Comparison of ENCODE assay signal across 8 cellular contexts in genomic region chr19:58553799-58554493, GRCh38. TPM values are rescaled to one million over a fixed set of nuclear protein-coding genes. Genes with fewer than 3 reads are reported as not detected.
DNase-seq lines count a peak whose midpoint lies in the region; ATAC-seq and TF ChIP-seq lines count a peak whose summit lies in the region.

No MANE protein-coding gene starts in this region.

- peak overlapping the region; percentile 76 to 100 (median 94) for H3K27ac ChIP-seq in heart right ventricle
- H3K27ac ChIP-seq in mammary epithelial cell (ENCODE audit: insufficient read depth, low read depth, low read length), result peak overlapping the region; percentile 70
- peak overlapping the region in 1 of 2 donors; percentile 91 for H3K27ac ChIP-seq in aorta (ENCODE audit: low read depth in 1 of 2, low read length in 2 of 2)

- H3K4me1 Mint-ChIP-seq in mesothelial cell of epicardium, result peaks cover 39% of the 10 kb centered on the region

- no peaks in the 10 kb centered on the region for H3K9me3 Mint-ChIP-seq in mesothelial cell of epicardium

- H3K4me1 ChIP-seq in heart right ventricle (peaks cover 22 to 45% (median 37%) of the 10 kb centered on the region in 9 donors), mammary epithelial cell (ENCODE audit: insufficient read depth, low read length) (peaks cover 22% of the 10 kb centered on the region), aorta (ENCODE audit: control insufficient read depth in 1 of 2, insufficient read depth in 2 of 2, low read length in 2 of 2) (no peaks in the 10 kb centered on the region)

- no peak for DNase-seq in heart right ventricle
- DNase-seq in left cardiac atrium, result no peak
- DNase-seq in mammary epithelial cell, result no peak
- DNase-seq in mesothelial cell of epicardium (ENCODE audit: low spot score in 2 of 2, unreplicated experiment in 2 of 2), result no peak
- peak; percentile 51 to 70 for DNase-seq in aorta
- DNase-seq in NCI-H2227 (lab: John Stamatoyannopoulos, UW; ENCODE audit: unreplicated experiment), result no peak
- no peak for DNase-seq in SIG-M5 (lab: John Stamatoyannopoulos, UW)
- no peak for DNase-seq in NCI-H146 (lab: John Stamatoyannopoulos, UW)

- H3K9me3 ChIP-seq in heart right ventricle (no peaks in the 10 kb centered on the region), mammary epithelial cell (replicated peaks; ENCODE audit: insufficient read depth, low read length) (no peaks in the 10 kb centered on the region), aorta (ENCODE audit: control insufficient read depth, low read length) (no peaks in the 10 kb centered on the region)

- H4K20me1 ChIP-seq in mammary epithelial cell (ENCODE audit: insufficient read depth, low read length), result no peaks in the 10 kb centered on the region

- H3K4me2 ChIP-seq in mammary epithelial cell (ENCODE audit: insufficient read depth, low read depth, low read length), result peak overlapping the region; percentile 86

- peak overlapping the region; percentile 94 for H3K4me3 Mint-ChIP-seq in mesothelial cell of epicardium

- H3K4me3 ChIP-seq in heart right ventricle (peak overlapping the region; percentile 60 to 84 (median 76)), mammary epithelial cell (replicated peaks in 1 of 3; ENCODE audit: insufficient read depth in 1 of 3, low read depth in 2 of 3, low read length in 3 of 3) (peak overlapping the region; percentile 61 to 76 (median 72)), aorta (ENCODE audit: low read length in 2 of 2) (peak overlapping the region; percentile 39 to 57)

- H3K27me3 ChIP-seq in heart right ventricle, result no peaks in the 10 kb centered on the region
- H3K27me3 ChIP-seq in mammary epithelial cell (ENCODE audit: insufficient read depth, low read length), result no peaks in the 10 kb centered on the region
- H3K27me3 ChIP-seq in aorta (ENCODE audit: control insufficient read depth in 1 of 2, insufficient read depth in 2 of 2, low read length in 1 of 2), result no peaks in the 10 kb centered on the region

- ATAC-seq in heart right ventricle (no peak), left cardiac atrium (no peak), aorta (ENCODE audit: low FRiP score) (no peak)

- peaks cover 7 to 66% (median 47%) of the 10 kb centered on the region in 9 donors for H3K36me3 ChIP-seq in heart right ventricle
- H3K36me3 ChIP-seq in mammary epithelial cell (ENCODE audit: insufficient read depth, low read length), result peaks cover 28% of the 10 kb centered on the region
- peaks cover 3 to 9% of the 10 kb centered on the region in 2 donors for H3K36me3 ChIP-seq in aorta (ENCODE audit: control insufficient read depth in 1 of 2, insufficient read depth in 2 of 2, low read length in 1 of 2)

- BruUV-seq in mammary epithelial cell (replicated peaks; lab: Mats Ljungman, UMichigan), result no TSS peak

- no peaks in the 10 kb centered on the region for H3K27me3 Mint-ChIP-seq in mesothelial cell of epicardium (ENCODE audit: low read depth)

- WGBS in heart right ventricle, 2 donors, result 40% methylated on average over 18 of the region's 18 CpGs
- 51% methylated on average over 16 of the region's 18 CpGs for WGBS in mammary epithelial cell (ENCODE audit: low coverage, missing lambda C conversion rate)
- 26 to 27% methylated on average over 18 of the region's 18 CpGs for WGBS in aorta, 2 donors

- dilution Hi-C loops in mammary epithelial cell (cut with HindIII; ENCODE audit: low sequenced_read_pairs), result no loop called here

- CTCF ChIA-PET in mammary epithelial cell (lab: Charles Lee; ENCODE audit: low non-redundant PET), result no interaction called here

- intact Hi-C loops in heart right ventricle (cut with DNase I) (no loop called here), left cardiac atrium (cut with DNase I) (no loop called here), mammary epithelial cell (cut with micrococcal nuclease) (loop anchor here (1.0 kb wide), 1 partner anchor 8 kb away; no protein-coding TSS in a partner anchor), aorta (cut with DNase I) (no loop called here)

- H3K36me3 Mint-ChIP-seq in mesothelial cell of epicardium, result peaks cover 31% of the 10 kb centered on the region

- peak overlapping the region; percentile 100 for H3K27ac Mint-ChIP-seq in mesothelial cell of epicardium

- no peak overlapping the region for H2AFZ ChIP-seq in mammary epithelial cell (ENCODE audit: low read depth, low read length)

- in situ Hi-C loops in mammary epithelial cell (cut with MboI; ENCODE audit: low sequenced_read_pairs in 2 of 2), result no loop called here

- H3K9ac ChIP-seq in mammary epithelial cell (ENCODE audit: insufficient read depth, low read length), result peak overlapping the region; percentile 75

- H3K79me2 ChIP-seq in mammary epithelial cell (ENCODE audit: insufficient read depth, low read length), result peaks cover 78% of the 10 kb centered on the region

- no peak for TF ChIP-seq CTCF in heart right ventricle (IDR thresholded peaks at IDR 0.05)
- TF ChIP-seq CTCF in mammary epithelial cell (conservative IDR thresholded peaks at IDR 0.05 in 1 of 2, IDR thresholded peaks at IDR 0.05 in 1 of 2; ENCODE audit: extremely low read depth in 1 of 2, insufficient read depth in 1 of 2, low read depth in 1 of 2, low read length in 2 of 2), result no peak
- no peak for TF ChIP-seq CTCF in mesothelial cell of epicardium (IDR thresholded peaks at IDR 0.05; ENCODE audit: unreplicated experiment)

RNA-seq across cellular contexts. Expression of gene CHMP2A, which starts 1.0 kb away (rescaled TPM):
- total RNA-seq in heart right ventricle, result 100 to 1,000 TPM; 123 to 151 (median 131) TPM
- 100 to 1,000 TPM; 239 to 349 TPM for polyA plus RNA-seq in heart right ventricle
- 100 to 1,000 TPM; 109 to 113 TPM for total RNA-seq in left cardiac atrium
- total RNA-seq in mammary epithelial cell, result 100 to 1,000 TPM in 1 of 2 donors, 10 to 100 TPM in 1; 74.2 to 107 TPM
- 161 TPM for polyA plus RNA-seq in mammary epithelial cell
- 111 TPM for polyA minus RNA-seq in mammary epithelial cell
- 82.9 to 86.5 TPM (median 84.3 TPM) in 3 replicates for total RNA-seq in mesothelial cell of epicardium
- total RNA-seq in aorta, result 10 to 100 TPM; 94.9 to 99.8 TPM
- polyA plus RNA-seq in aorta, result 100 to 1,000 TPM; 186 to 208 TPM

RNA-seq across cellular contexts. Expression of gene UBE2M, which starts 4.5 kb away (rescaled TPM):
- total RNA-seq in heart right ventricle (100 to 1,000 TPM; 107 to 146 (median 122) TPM), left cardiac atrium (100 to 1,000 TPM in 1 of 2 donors, 10 to 100 TPM in 1; 91.4 to 113 TPM), mammary epithelial cell (10 to 100 TPM; 46.2 to 96.5 TPM), mesothelial cell of epicardium (66.2 to 74.7 TPM (median 73.4 TPM) in 3 replicates), aorta (10 to 100 TPM; 47.5 to 57.7 TPM)
- polyA plus RNA-seq in heart right ventricle (100 to 1,000 TPM in 1 of 2 donors, 10 to 100 TPM in 1; 45.4 to 115 TPM), mammary epithelial cell (94.5 TPM), aorta (10 to 100 TPM; 47.1 to 51.2 TPM)
- polyA minus RNA-seq in mammary epithelial cell, result 273 TPM

RNA-seq across cellular contexts. Expression of gene TRIM28, which starts 10.1 kb away (rescaled TPM):
- total RNA-seq in heart right ventricle (100 to 1,000 TPM; 121 to 163 (median 150) TPM), left cardiac atrium (100 to 1,000 TPM; 135 to 150 TPM), mammary epithelial cell (100 to 1,000 TPM; 180 to 331 TPM), mesothelial cell of epicardium (577 to 599 TPM (median 579 TPM) in 3 replicates), aorta (100 to 1,000 TPM; 167 to 179 TPM)
- polyA plus RNA-seq in heart right ventricle (100 to 1,000 TPM; 105 to 129 TPM), mammary epithelial cell (386 TPM), aorta (100 to 1,000 TPM in 1 of 2 donors, 10 to 100 TPM in 1; 76.5 to 210 TPM)
- 1,355 TPM for polyA minus RNA-seq in mammary epithelial cell

RNA-seq across cellular contexts. Expression of gene MZF1, which starts 19.2 kb away (rescaled TPM):
- total RNA-seq in heart right ventricle (10 to 100 TPM in 2 of 10 donors, 1 to 10 TPM in 8; 4.4 to 12.0 (median 8.3) TPM), left cardiac atrium (10 to 100 TPM in 1 of 2 donors, 1 to 10 TPM in 1; 9.2 to 11.0 TPM), mammary epithelial cell (10 to 100 TPM; 16.7 to 21.5 TPM), mesothelial cell of epicardium (42.6 to 43.9 TPM (median 42.8 TPM) in 3 replicates), aorta (10 to 100 TPM; 17.7 to 31.9 TPM)
- polyA plus RNA-seq in heart right ventricle (10 to 100 TPM in 1 of 2 donors, 1 to 10 TPM in 1; 7.6 to 28.0 TPM), mammary epithelial cell (8.8 TPM), aorta (10 to 100 TPM in 1 of 2 donors, 1 to 10 TPM in 1; 6.3 to 81.5 TPM)
- polyA minus RNA-seq in mammary epithelial cell, result 18.3 TPM

RNA-seq across cellular contexts. Expression of gene ZBTB45, which starts 34.3 kb away (rescaled TPM):
- 10 to 100 TPM in 5 of 10 donors, 1 to 10 TPM in 5; 7.7 to 13.3 (median 9.7) TPM for total RNA-seq in heart right ventricle
- polyA plus RNA-seq in heart right ventricle, result 1 to 10 TPM; 7.1 to 8.7 TPM
- 10 to 100 TPM; 10.2 to 11.7 TPM for total RNA-seq in left cardiac atrium
- total RNA-seq in mammary epithelial cell, result 10 to 100 TPM in 1 of 2 donors, 1 to 10 TPM in 1; 8.2 to 14.1 TPM
- 8.5 TPM for polyA plus RNA-seq in mammary epithelial cell
- 4.0 TPM for polyA minus RNA-seq in mammary epithelial cell
- total RNA-seq in mesothelial cell of epicardium, result 24.4 to 27.1 TPM (median 24.9 TPM) in 3 replicates
- 10 to 100 TPM; 12.2 to 15.6 TPM for total RNA-seq in aorta
- polyA plus RNA-seq in aorta, result 1 to 10 TPM; 3.0 to 8.1 TPM

Comparison
In these comparisons a context has a peak if more than half of its experiments do, and no peak if none do; other contexts are left out.
1. DNase-seq: peak in aorta (2 of 2); none in heart right ventricle (0 of 2), left cardiac atrium (single experiment), mammary epithelial cell (single experiment), mesothelial cell of epicardium (0 of 2), NCI-H2227 (single experiment), SIG-M5 (single experiment) and NCI-H146 (single experiment).
2. Peak in every context shown above with its lines, with median percentiles within 50 percentile points of each other: H3K4me3 ChIP-seq.